9 cellular contexts compared by ENCODE assay signal in genomic region chr11:132158091-132158490, GRCh38.
DNase-seq lines count a peak whose midpoint lies in the region; ATAC-seq and TF ChIP-seq lines count a peak whose summit lies in the region.
"Had no signal": no experiment of that assay in that cellular context is flagged by ENCODE, and none has a peak within 500 bp of the region (broad histone marks: within the 10 kb centered on the region; RNA-seq: fewer than 3 reads in every experiment).

No MANE protein-coding gene starts in this region.

- H2BK5ac ChIP-seq in H9 (ENCODE audit: insufficient read length, low read length) = no peak overlapping the region

- H3K4me1 Mint-ChIP-seq in H9 = peaks cover 5 to 6% of the 10 kb centered on the region in 2 experiments

- H3K4me3 ChIP-seq in AG10803 (ENCODE audit: low read length) = no peak overlapping the region
- H3K4me3 ChIP-seq in fibroblast of the aortic adventitia (ENCODE audit: low read depth, low read length) = no peak overlapping the region

- no peak overlapping the region for H2BK20ac ChIP-seq in H9 (ENCODE audit: low read depth, low read length, poor library complexity, severe bottlenecking)

- no peak overlapping the region for H2BK120ac ChIP-seq in H9 (ENCODE audit: low read depth, low read length, poor library complexity, severe bottlenecking)

- no CpG with 5 or more reads among the region's 3 CpGs for WGBS in H9 (ENCODE audit: extremely low coverage, insufficient read length, low lambda C conversion rate)

- H3K4ac ChIP-seq in H9 (ENCODE audit: low read depth, low read length) = no peak overlapping the region

- H3K9ac ChIP-seq in H9 (ENCODE audit: extremely low read depth, insufficient read length, low read length) = no peak overlapping the region

- no peak overlapping the region for H2BK15ac ChIP-seq in H9 (ENCODE audit: low read depth, low read length)

- peak; percentile 3 for DNase-seq in AG10803 (ENCODE audit: low read depth)
- peak; percentile 71 for DNase-seq in H9
- peak; percentile 5 for DNase-seq in NOMO-1 treated with dmso at 0.1 percent for 144 hours (lab: John Stamatoyannopoulos, UW; ENCODE audit: unreplicated experiment)
- DNase-seq in fibroblast of the aortic adventitia (ENCODE audit: low read depth) = no peak
- no peak for DNase-seq in T1000 (lab: John Stamatoyannopoulos, UW)
- no peak for DNase-seq in pons (ENCODE audit: low spot score)
- DNase-seq: SIG-M5 had no signal

- no peak overlapping the region for H3T11ph ChIP-seq in H9 (ENCODE audit: low read length)

- ATAC-seq in GM21515 (IDR thresholded peaks at IDR 0.05; ENCODE audit: unreplicated experiment) (no peak), HG02642 (IDR thresholded peaks at IDR 0.05; ENCODE audit: poor library complexity, unreplicated experiment) (no peak)

- no peak overlapping the region for H3K27ac ChIP-seq in H9 (ENCODE audit: insufficient read length, low read depth, low read length)

- no peak overlapping the region for H4K91ac ChIP-seq in H9 (ENCODE audit: insufficient read length, low read depth, low read length)

- H3K79me2 ChIP-seq in H9 (ENCODE audit: insufficient read depth, low read length) = no peaks in the 10 kb centered on the region

- peak overlapping the region in 1 of 3 experiments; percentile 6; a peak in 1 of 7 replicates for H3K27ac Mint-ChIP-seq in H9

- no peak overlapping the region for H4K8ac ChIP-seq in H9 (replicated peaks; ENCODE audit: insufficient read length, low read depth, low read length)

- no peak overlapping the region for H3K18ac ChIP-seq in H9 (ENCODE audit: insufficient read length, low read depth, low read length)

- H3K4me1 ChIP-seq in H9 (ENCODE audit: insufficient read depth, low read length) = no peaks in the 10 kb centered on the region

- H2AFZ ChIP-seq in H9 (ENCODE audit: low read length) = no peak overlapping the region

- H2BK12ac ChIP-seq in H9 (ENCODE audit: insufficient read length, low read depth, low read length) = no peak overlapping the region

- no peak overlapping the region for H3K56ac ChIP-seq in H9 (ENCODE audit: insufficient read length, low read depth, low read length)

- H3K4me2 ChIP-seq in H9 (ENCODE audit: insufficient read depth, insufficient read length, low read length) = no peak overlapping the region

- no peak overlapping the region for H3K14ac ChIP-seq in H9 (ENCODE audit: insufficient read depth, low read length)

- H3K27me3 Mint-ChIP-seq in H9 (ENCODE audit: low read depth) = no peaks in the 10 kb centered on the region

- H3K4me3 Mint-ChIP-seq in H9 = no peak overlapping the region

- no peaks in the 10 kb centered on the region for H3K27me3 ChIP-seq in H9 (ENCODE audit: insufficient read depth, low read length)

- peak; percentile 45 for TF ChIP-seq CTCF in AG10803 (conservative IDR thresholded peaks at IDR 0.05; ENCODE audit: low read length)
- TF ChIP-seq CTCF in H9 (conservative IDR thresholded peaks at IDR 0.05) = peak; percentile 71
- TF ChIP-seq CTCF in fibroblast of the aortic adventitia (IDR thresholded peaks at IDR 0.05; ENCODE audit: insufficient read depth, low read length) = peak; percentile 30

- H3K23me2 ChIP-seq in H9 (ENCODE audit: insufficient read length, low read depth, low read length, poor library complexity, severe bottlenecking) = no peaks in the 10 kb centered on the region

- no peaks in the 10 kb centered on the region for H3K9me3 Mint-ChIP-seq in H9

- no peak overlapping the region for H4K5ac ChIP-seq in H9 (ENCODE audit: insufficient read length, low read depth, low read length)

- no peaks in the 10 kb centered on the region for H3K9me3 ChIP-seq in H9 (ENCODE audit: control insufficient read depth, low read depth, low read length)

- H2AK5ac ChIP-seq in H9 (ENCODE audit: insufficient read length, low read length) = no peak overlapping the region

- H3K23ac ChIP-seq in H9 (ENCODE audit: insufficient read length, low read depth, low read length) = no peak overlapping the region

- no peaks in the 10 kb centered on the region for H3K36me3 Mint-ChIP-seq in H9 (ENCODE audit: insufficient read depth in 1 of 3, low read depth in 3 of 3)

- H4K20me1 ChIP-seq in H9 (ENCODE audit: control insufficient read depth, insufficient read depth, insufficient read length) = no peaks in the 10 kb centered on the region

- no peaks in the 10 kb centered on the region for H3K79me1 ChIP-seq in H9 (ENCODE audit: insufficient read depth, low read depth, low read length, poor library complexity, severe bottlenecking)

Comparison
In these comparisons a context has a peak if more than half of its experiments do, and no peak if none do; other contexts are left out.
1. DNase-seq: peak in AG10803 (single experiment), H9 (single experiment) and NOMO-1 treated with dmso at 0.1 percent for 144 hours (single experiment); none in fibroblast of the aortic adventitia (single experiment), T1000 (single experiment) and pons (single experiment).
2. Peak in every context shown above with its lines, with median percentiles within 50 percentile points of each other: CTCF ChIP-seq.